Comparison of ENCODE assay signal across 2 cellular contexts in the genomic region with DNA sequence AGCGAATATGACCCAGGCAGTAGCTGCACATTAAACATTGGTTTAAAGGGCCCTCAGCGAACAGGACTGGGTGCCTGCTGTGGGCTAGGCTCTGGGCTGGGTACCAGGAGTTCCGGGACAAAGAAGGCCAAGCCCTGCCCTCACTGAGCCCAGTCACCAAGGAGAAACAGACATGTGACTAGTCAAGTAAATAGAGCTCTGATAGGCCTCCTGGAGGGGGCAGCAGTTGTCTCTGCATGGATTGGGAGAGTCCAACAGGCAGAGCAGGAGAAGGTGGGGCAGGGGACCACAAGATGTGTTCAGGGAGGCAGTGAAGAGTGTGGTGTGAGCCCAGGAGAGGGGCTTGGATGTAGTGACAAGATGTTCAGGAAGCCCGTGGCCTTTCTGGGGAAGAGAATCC.
TF ChIP-seq lines count a peak whose summit lies in the region.

No MANE protein-coding gene starts in this region.

TF ChIP-seq in GM12878, 131 proteins besides CTCF, POLR2A, EP300 and RAD21:
- peak; percentile 5; the same call in 1 of the 2 replicates for TF ChIP-seq POLR2AphosphoS5 (IDR thresholded peaks at IDR 0.05; ENCODE audit: low read length)
- TF ChIP-seq, protein P1, sequence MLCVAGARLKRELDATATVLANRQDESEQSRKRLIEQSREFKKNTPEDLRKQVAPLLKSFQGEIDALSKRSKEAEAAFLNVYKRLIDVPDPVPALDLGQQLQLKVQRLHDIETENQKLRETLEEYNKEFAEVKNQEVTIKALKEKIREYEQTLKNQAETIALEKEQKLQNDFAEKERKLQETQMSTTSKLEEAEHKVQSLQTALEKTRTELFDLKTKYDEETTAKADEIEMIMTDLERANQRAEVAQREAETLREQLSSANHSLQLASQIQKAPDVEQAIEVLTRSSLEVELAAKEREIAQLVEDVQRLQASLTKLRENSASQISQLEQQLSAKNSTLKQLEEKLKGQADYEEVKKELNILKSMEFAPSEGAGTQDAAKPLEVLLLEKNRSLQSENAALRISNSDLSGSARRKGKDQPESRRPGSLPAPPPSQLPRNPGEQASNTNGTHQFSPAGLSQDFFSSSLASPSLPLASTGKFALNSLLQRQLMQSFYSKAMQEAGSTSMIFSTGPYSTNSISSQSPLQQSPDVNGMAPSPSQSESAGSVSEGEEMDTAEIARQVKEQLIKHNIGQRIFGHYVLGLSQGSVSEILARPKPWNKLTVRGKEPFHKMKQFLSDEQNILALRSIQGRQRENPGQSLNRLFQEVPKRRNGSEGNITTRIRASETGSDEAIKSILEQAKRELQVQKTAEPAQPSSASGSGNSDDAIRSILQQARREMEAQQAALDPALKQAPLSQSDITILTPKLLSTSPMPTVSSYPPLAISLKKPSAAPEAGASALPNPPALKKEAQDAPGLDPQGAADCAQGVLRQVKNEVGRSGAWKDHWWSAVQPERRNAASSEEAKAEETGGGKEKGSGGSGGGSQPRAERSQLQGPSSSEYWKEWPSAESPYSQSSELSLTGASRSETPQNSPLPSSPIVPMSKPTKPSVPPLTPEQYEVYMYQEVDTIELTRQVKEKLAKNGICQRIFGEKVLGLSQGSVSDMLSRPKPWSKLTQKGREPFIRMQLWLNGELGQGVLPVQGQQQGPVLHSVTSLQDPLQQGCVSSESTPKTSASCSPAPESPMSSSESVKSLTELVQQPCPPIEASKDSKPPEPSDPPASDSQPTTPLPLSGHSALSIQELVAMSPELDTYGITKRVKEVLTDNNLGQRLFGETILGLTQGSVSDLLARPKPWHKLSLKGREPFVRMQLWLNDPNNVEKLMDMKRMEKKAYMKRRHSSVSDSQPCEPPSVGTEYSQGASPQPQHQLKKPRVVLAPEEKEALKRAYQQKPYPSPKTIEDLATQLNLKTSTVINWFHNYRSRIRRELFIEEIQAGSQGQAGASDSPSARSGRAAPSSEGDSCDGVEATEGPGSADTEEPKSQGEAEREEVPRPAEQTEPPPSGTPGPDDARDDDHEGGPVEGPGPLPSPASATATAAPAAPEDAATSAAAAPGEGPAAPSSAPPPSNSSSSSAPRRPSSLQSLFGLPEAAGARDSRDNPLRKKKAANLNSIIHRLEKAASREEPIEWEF (IDR thresholded peaks at IDR 0.05; ENCODE audit: insufficient replicate concordance, low read depth, low read length): no peak

TF ChIP-seq in GM12891, 5 proteins besides CTCF, POLR2A, EP300 and RAD21:
- no peak for TF ChIP-seq TAF1 (IDR thresholded peaks at IDR 0.05; ENCODE audit: low read depth, low read length)
- no peak for TF ChIP-seq PAX5 (IDR thresholded peaks at IDR 0.05; ENCODE audit: insufficient read depth, low read length, severe bottlenecking)
- no peak for TF ChIP-seq SPI1 (IDR thresholded peaks at IDR 0.05; ENCODE audit: low read depth, low read length)
- no peak for TF ChIP-seq POLR2AphosphoS5 (IDR thresholded peaks at IDR 0.05; ENCODE audit: low read depth, low read length)
- TF ChIP-seq POU2F2 (IDR thresholded peaks at IDR 0.05; ENCODE audit: low read depth, low read length): no peak
TF ChIP-seq in GM12891: peak in this region for 0.
